ENCODE assay signal across 25 cellular contexts in genomic region chr2:206445948-206446347, GRCh38. TPM values are rescaled to one million over a fixed set of nuclear protein-coding genes. Genes with fewer than 3 reads are reported as not detected.
"Had no signal": no experiment of that assay in that cellular context is flagged by ENCODE, and none has a peak within 500 bp of the region (broad histone marks: within the 10 kb centered on the region; RNA-seq: fewer than 3 reads in every experiment).

No MANE protein-coding gene starts in this region.

- H3K36me3 Mint-ChIP-seq: activated naive CD8-positive, alpha-beta T cell; stimulated activated memory B cell treated with anti-CD40 and anti-IgM and Interleukin-4, amounts not matched to agents 10 μg/mL and 1 μg/mL and 100 μg/mL, for 72 hours had no signal

- ATAC-seq: activated T-cell treated with anti-CD3 and anti-CD28 coated beads, Interleukin-2, amount 50 U/mL, for 72 hours; gastroesophageal sphincter; left lobe of liver; lower lobe of right lung; naive thymus-derived CD8-positive, alpha-beta T cell; sciatic nerve; stimulated activated memory B cell treated with anti-CD40 and anti-IgM and Interleukin-4, amounts not matched to agents 10 μg/mL and 1 μg/mL and 100 μg/mL, for 72 hours; stimulated activated naive CD8-positive, alpha-beta T cell treated with anti-CD3 and anti-CD28 coated beads, Interleukin-15, amount 100 ng/mL, for 72 hours; upper lobe of right lung had no signal

- H3K4me3 Mint-ChIP-seq: activated naive CD8-positive, alpha-beta T cell; naive thymus-derived CD8-positive, alpha-beta T cell; stimulated activated memory B cell treated with anti-CD40 and anti-IgM and Interleukin-4, amounts not matched to agents 10 μg/mL and 1 μg/mL and 100 μg/mL, for 72 hours; stimulated activated naive CD8-positive, alpha-beta T cell treated with anti-CD3 and anti-CD28 coated beads, Interleukin-15, amount 100 ng/mL, for 72 hours had no signal

- H3K4me3 ChIP-seq: gastroesophageal sphincter, lower lobe of right lung, skin epidermis, upper lobe of right lung had no signal

- DNase-seq: activated CD4-positive, alpha-beta T cell treated with anti-CD3 and anti-CD28 coated beads for 4 hours; activated CD4-positive, alpha-beta T cell treated with anti-CD3 and anti-CD28 coated beads, Interleukin-2, amount 50 U/mL, for 4 hours; activated naive CD4-positive, alpha-beta T cell treated with Interleukin-2 at 50 U/mL for 16 hours; activated T-cell treated with anti-CD3 and anti-CD28 coated beads for 4 hours; activated T-cell treated with anti-CD3 and anti-CD28 coated beads, Interleukin-2, amount 50 U/mL, for 72 hours; anterior cingulate cortex; cortex of kidney; head of caudate nucleus; lower lobe of right lung; mesenchymal stem cell; naive thymus-derived CD8-positive, alpha-beta T cell; stimulated activated CD4-positive, alpha-beta T cell treated with anti-CD3 and anti-CD28 coated beads, Interleukin-4, amount 100 ng/mL, for 4 hours; stimulated activated CD8-positive, alpha-beta memory T cell treated with anti-CD3 and anti-CD28 coated beads, Interleukin-4, amount 100 ng/mL, for 48 hours; stimulated activated naive CD8-positive, alpha-beta T cell treated with anti-CD3 and anti-CD28 coated beads, Interleukin-15, amount 100 ng/mL, for 72 hours; substantia nigra; T-helper 9 cell; upper lobe of right lung had no signal

- H3K27ac Mint-ChIP-seq: activated naive CD8-positive, alpha-beta T cell; activated T-cell treated with anti-CD3 and anti-CD28 coated beads, Interleukin-2, amount 50 U/mL, for 72 hours; naive thymus-derived CD8-positive, alpha-beta T cell; stimulated activated memory B cell treated with anti-CD40 and anti-IgM and Interleukin-4, amounts not matched to agents 10 μg/mL and 1 μg/mL and 100 μg/mL, for 72 hours; stimulated activated naive CD8-positive, alpha-beta T cell treated with anti-CD3 and anti-CD28 coated beads, Interleukin-15, amount 100 ng/mL, for 72 hours had no signal

- H3K27ac ChIP-seq: gastroesophageal sphincter, lower lobe of right lung, skin epidermis, upper lobe of right lung, VCaP had no signal

RNA-seq across cellular contexts. Expression of gene ADAM23, which starts 2.6 kb away (rescaled TPM):
- total RNA-seq: renal cortical epithelial cell had no signal
